ENCODE assay signal across 15 cellular contexts in genomic region chr2:217877866-217878265, GRCh38.
DNase-seq lines count a peak whose midpoint lies in the region; ATAC-seq and TF ChIP-seq lines count a peak whose summit lies in the region.
"Had no signal": no experiment of that assay in that cellular context is flagged by ENCODE, and none has a peak within 500 bp of the region (broad histone marks: within the 10 kb centered on the region; RNA-seq: fewer than 3 reads in every experiment).

No MANE protein-coding gene starts in this region.

- intact Hi-C loops in aorta (cut with DNase I) = no loop called here
- intact Hi-C loops in left colon (cut with DNase I, micrococcal nuclease) = no loop called here

- H3K9ac ChIP-seq in stomach smooth muscle (ENCODE audit: low read length in 2 of 2) = no peak overlapping the region

- H3K4me1 ChIP-seq in gastroesophageal sphincter (peaks cover 9 to 99% (median 16%) of the 10 kb centered on the region in 3 donors), stomach smooth muscle (ENCODE audit: control insufficient read depth, insufficient read depth, low read length) (peaks cover 64% of the 10 kb centered on the region), aorta (ENCODE audit: control insufficient read depth in 1 of 2, insufficient read depth in 2 of 2, low read length in 2 of 2) (peaks cover 1 to 3% of the 10 kb centered on the region in 2 donors)

- H3K4me3 ChIP-seq in gastroesophageal sphincter (no peak overlapping the region), stomach smooth muscle (ENCODE audit: low read length in 2 of 2) (no peak overlapping the region), aorta (ENCODE audit: low read length in 2 of 2) (no peak overlapping the region)
- H3K4me3 ChIP-seq: MG63, PC-9 had no signal

- ATAC-seq in gastroesophageal sphincter (no peak), left lobe of liver (peak; percentile 3), aorta (ENCODE audit: low FRiP score) (peak; percentile 33), left colon (no peak)

- DNase-seq in left lobe of liver (ENCODE audit: low spot score) (no peak), aorta (peak in 1 of 2 donors; percentile 33), SKM-1 (lab: John Stamatoyannopoulos, UW; ENCODE audit: unreplicated experiment) (no peak), left colon (no peak)
- no peak for DNase-seq in stimulated activated naive CD4-positive, alpha-beta T cell (lab: John Stamatoyannopoulos, UW)
- DNase-seq: COR-L47, GF-D8, MG63, NCI-H1092, NCI-H2081 treated with DMSO at 0.1 percent for 48 hours, NCI-H510A treated with DMSO at 0.1 percent for 48 hours, NCI-H82, PC-9 had no signal

- H3K27me3 ChIP-seq in gastroesophageal sphincter (no peaks in the 10 kb centered on the region), stomach smooth muscle (ENCODE audit: control insufficient read depth in 1 of 2, insufficient read depth in 2 of 2, low read length in 2 of 2) (no peaks in the 10 kb centered on the region), aorta (ENCODE audit: control insufficient read depth in 1 of 2, insufficient read depth in 2 of 2, low read length in 1 of 2) (no peaks in the 10 kb centered on the region)
- H3K27me3 ChIP-seq: MG63 had no signal

- WGBS in gastroesophageal sphincter (ENCODE audit: low coverage in 1 of 2), 2 donors = 52% methylated on average over 4 of the region's 8 CpGs; no CpG with 5 or more reads in 1 of the 2 donors
- 40 to 41% methylated on average over 8 of the region's 8 CpGs for WGBS in aorta, 2 donors

- TF ChIP-seq POLR2A in gastroesophageal sphincter (IDR thresholded peaks at IDR 0.05) = no peak

- TF ChIP-seq EP300 in gastroesophageal sphincter (IDR thresholded peaks at IDR 0.05) = no peak

- no peak for TF ChIP-seq CTCF in gastroesophageal sphincter (IDR thresholded peaks at IDR 0.05)

- no peaks in the 10 kb centered on the region for H3K9me3 ChIP-seq in gastroesophageal sphincter
- H3K9me3 ChIP-seq in stomach smooth muscle (ENCODE audit: control insufficient read depth in 2 of 2, low read length in 2 of 2) = no peaks in the 10 kb centered on the region
- H3K9me3 ChIP-seq in aorta (ENCODE audit: control insufficient read depth, low read length) = no peaks in the 10 kb centered on the region
- H3K9me3 ChIP-seq: MG63 had no signal

- H3K36me3 ChIP-seq in gastroesophageal sphincter (peaks cover 0 to 100% of the 10 kb centered on the region in 2 donors), stomach smooth muscle (ENCODE audit: control insufficient read depth in 2 of 2, insufficient read depth in 2 of 2, low read length in 2 of 2) (peaks cover 78% of the 10 kb centered on the region in 2 donors), aorta (ENCODE audit: control insufficient read depth in 1 of 2, insufficient read depth in 2 of 2, low read length in 1 of 2) (peaks cover 3 to 33% of the 10 kb centered on the region in 2 donors)

- peak overlapping the region in 3 of 4 donors; percentile 73 to 97 (median 73) for H3K27ac ChIP-seq in gastroesophageal sphincter
- H3K27ac ChIP-seq in stomach smooth muscle (ENCODE audit: low read length) = peak overlapping the region; percentile 84
- peak overlapping the region in 1 of 2 donors; percentile 18 for H3K27ac ChIP-seq in aorta (ENCODE audit: low read depth in 1 of 2, low read length in 2 of 2)
- H3K27ac ChIP-seq: PC-9 had no signal

Comparison
In these comparisons a context has a peak if more than half of its experiments do, and no peak if none do; other contexts are left out.
1. ATAC-seq: peak in left lobe of liver (single experiment) and aorta (single experiment); none in gastroesophageal sphincter (single experiment) and left colon (single experiment).